8 cellular contexts compared by ENCODE assay signal in genomic region chr1:72284398-72285073, GRCh38. TPM values are rescaled to one million over a fixed set of nuclear protein-coding genes. Genes with fewer than 3 reads are reported as not detected.
DNase-seq lines count a peak whose midpoint lies in the region; ATAC-seq and TF ChIP-seq lines count a peak whose summit lies in the region.

No MANE protein-coding gene starts in this region.

- H3K27me3 Mint-ChIP-seq in activated naive CD8-positive, alpha-beta T cell treated with anti-CD3 and anti-CD28 coated beads, Interleukin-2, amount 10 ng/mL, durations not matched to agents 7 days and 5 days: peaks cover 27% of the 10 kb centered on the region

- ATAC-seq in GM18520 (IDR thresholded peaks at IDR 0.05; ENCODE audit: unreplicated experiment) (peak; percentile 53), HG03045 (IDR thresholded peaks at IDR 0.05; ENCODE audit: unreplicated experiment) (peak; percentile 55), left ventricle myocardium superior (peak; percentile 35)
- peak; percentile 24 for ATAC-seq in activated naive CD8-positive, alpha-beta T cell treated with anti-CD3 and anti-CD28 coated beads, Interleukin-2, amount 10 ng/mL, durations not matched to agents 7 days and 5 days (ENCODE audit: low read depth)

- peak overlapping the region; percentile 94 for H3K4me2 ChIP-seq in trophoblast cell (ENCODE audit: low read length)

- no peak overlapping the region for H4K8ac ChIP-seq in trophoblast cell (ENCODE audit: low read depth, low read length)

- H3K36me3 ChIP-seq in BE2C (no peaks in the 10 kb centered on the region), trophoblast cell (ENCODE audit: control insufficient read depth in 1 of 2, insufficient read depth in 2 of 2, low read length in 2 of 2) (no peaks in the 10 kb centered on the region)

- H3K79me2 ChIP-seq in trophoblast cell (ENCODE audit: control insufficient read depth, insufficient read depth, low read length, poor library complexity): no peaks in the 10 kb centered on the region

- no peak overlapping the region for H3K4me3 Mint-ChIP-seq in activated naive CD8-positive, alpha-beta T cell treated with anti-CD3 and anti-CD28 coated beads, Interleukin-2, amount 10 ng/mL, durations not matched to agents 7 days and 5 days

- no peak overlapping the region for H3K4ac ChIP-seq in trophoblast cell (ENCODE audit: low read depth, low read length)

- H3K4me3 ChIP-seq in BE2C (ENCODE audit: low read depth, low read length): peak overlapping the region; percentile 71
- no peak overlapping the region for H3K4me3 ChIP-seq in trophoblast cell (ENCODE audit: low read depth, low read length)

- H3K23ac ChIP-seq in trophoblast cell (ENCODE audit: low read length): no peak overlapping the region

- no CpG with 5 or more reads among the region's 24 CpGs for WGBS in trophoblast cell (ENCODE audit: extremely low coverage, insufficient coverage, insufficient read length)

- H3K27ac ChIP-seq in trophoblast cell (ENCODE audit: low read depth, low read length): no peak overlapping the region

- H3K27me3 ChIP-seq in BE2C: peaks cover 10% of the 10 kb centered on the region
- H3K27me3 ChIP-seq in trophoblast cell (ENCODE audit: insufficient read depth, low read length): peaks cover 11% of the 10 kb centered on the region

- H3K18ac ChIP-seq in trophoblast cell (ENCODE audit: low read length): no peak overlapping the region

- no peak overlapping the region for H3K9ac ChIP-seq in trophoblast cell (ENCODE audit: low read length)

- H3K4me1 ChIP-seq in BE2C (no peaks in the 10 kb centered on the region), trophoblast cell (ENCODE audit: control insufficient read depth in 1 of 2, insufficient read depth in 2 of 2, low read length in 2 of 2) (peaks cover 0 to 2% of the 10 kb centered on the region in 2 experiments)

- no peak overlapping the region for H2BK120ac ChIP-seq in trophoblast cell (ENCODE audit: insufficient read depth, low read length, poor library complexity)

- no peak overlapping the region for H4K12ac ChIP-seq in trophoblast cell (ENCODE audit: low read depth, low read length)

- peaks cover 13% of the 10 kb centered on the region for H3K4me1 Mint-ChIP-seq in activated naive CD8-positive, alpha-beta T cell treated with anti-CD3 and anti-CD28 coated beads, Interleukin-2, amount 10 ng/mL, durations not matched to agents 7 days and 5 days

- H2AFZ ChIP-seq in trophoblast cell (ENCODE audit: insufficient read depth, low read length, poor library complexity): peak overlapping the region; percentile 26

- intact Hi-C loops in left ventricle myocardium superior (cut with micrococcal nuclease): no loop called here

- H2BK5ac ChIP-seq in trophoblast cell (ENCODE audit: low read depth, low read length, poor library complexity): no peak overlapping the region

- DNase-seq in BE2C (peak; percentile 18), NCI-H2227 (lab: John Stamatoyannopoulos, UW; ENCODE audit: unreplicated experiment) (peak; percentile 14), left ventricle myocardium superior (peak; percentile 57), trophoblast cell (peak in 1 of 2 donors; percentile 95)
- peak; percentile 34 for DNase-seq in activated naive CD8-positive, alpha-beta T cell treated with anti-CD3 and anti-CD28 coated beads, Interleukin-2, amount 10 ng/mL, durations not matched to agents 7 days and 5 days
- DNase-seq in activated CD4-positive, CD25-positive, alpha-beta regulatory T cell (lab: John Stamatoyannopoulos, UW): no peak

- no peak overlapping the region for H3K27ac Mint-ChIP-seq in activated naive CD8-positive, alpha-beta T cell treated with anti-CD3 and anti-CD28 coated beads, Interleukin-2, amount 10 ng/mL, durations not matched to agents 7 days and 5 days

- H3K9me3 Mint-ChIP-seq in activated naive CD8-positive, alpha-beta T cell treated with anti-CD3 and anti-CD28 coated beads, Interleukin-2, amount 10 ng/mL, durations not matched to agents 7 days and 5 days: no peaks in the 10 kb centered on the region

- no peaks in the 10 kb centered on the region for H3K79me1 ChIP-seq in trophoblast cell (ENCODE audit: low read length)

- no peak overlapping the region for H4K91ac ChIP-seq in trophoblast cell (ENCODE audit: low read depth, low read length)

- no peak overlapping the region for H3K14ac ChIP-seq in trophoblast cell (ENCODE audit: low read length)

- H3K9me3 ChIP-seq in BE2C (no peaks in the 10 kb centered on the region), trophoblast cell (ENCODE audit: insufficient read depth, low read depth, low read length) (peaks cover 2% of the 10 kb centered on the region)

- POLR2A ChIA-PET in activated naive CD8-positive, alpha-beta T cell treated with anti-CD3 and anti-CD28 coated beads, Interleukin-2, amount 10 ng/mL, durations not matched to agents 7 days and 5 days (lab: Charles Lee): no interaction called here

- no peaks in the 10 kb centered on the region for H3K36me3 Mint-ChIP-seq in activated naive CD8-positive, alpha-beta T cell treated with anti-CD3 and anti-CD28 coated beads, Interleukin-2, amount 10 ng/mL, durations not matched to agents 7 days and 5 days

- H2AK5ac ChIP-seq in trophoblast cell (ENCODE audit: low read length): no peak overlapping the region

- no peak overlapping the region for H2BK12ac ChIP-seq in trophoblast cell (ENCODE audit: low read length)

- peak; percentile 5; the same call in 1 of the 2 replicates for TF ChIP-seq CTCF in BE2C (IDR thresholded peaks at IDR 0.05; ENCODE audit: low read depth, low read length)

RNA-seq across cellular contexts. Expression of gene NEGR1, which starts 2.2 kb away (rescaled TPM):
- polyA plus RNA-seq in BE2C (2012; ENCODE audit: insufficient read depth, insufficient read length, low read depth): 0.19 TPM
- total RNA-seq in activated naive CD8-positive, alpha-beta T cell treated with anti-CD3 and anti-CD28 coated beads, Interleukin-2, amount 10 ng/mL, durations not matched to agents 7 days and 5 days: not detected
- 10.6 TPM for total RNA-seq in left ventricle myocardium superior
- 0.03 and 0.08 TPM in 2 replicates for polyA plus RNA-seq in trophoblast cell (2013)

Comparison
In these comparisons a context has a peak if more than half of its experiments do, and no peak if none do; other contexts are left out.
1. DNase-seq: peak in BE2C (single experiment), NCI-H2227 (single experiment), activated naive CD8-positive, alpha-beta T cell treated with anti-CD3 and anti-CD28 coated beads, Interleukin-2, amount 10 ng/mL, durations not matched to agents 7 days and 5 days (single experiment) and left ventricle myocardium superior (single experiment); none in activated CD4-positive, CD25-positive, alpha-beta regulatory T cell (0 of 4).
2. RNA of gene NEGR1, which starts 2.2 kb away (total RNA-seq): 10.6 TPM in left ventricle myocardium superior (single experiment); not detected in activated naive CD8-positive, alpha-beta T cell treated with anti-CD3 and anti-CD28 coated beads, Interleukin-2, amount 10 ng/mL, durations not matched to agents 7 days and 5 days; every median in the first group is over 10 times any median in the second.
3. Peak in every context shown above with its lines, with median percentiles within 50 percentile points of each other: ATAC-seq.